Comparison of ENCODE assay signal across 13 cellular contexts in the genomic region with DNA sequence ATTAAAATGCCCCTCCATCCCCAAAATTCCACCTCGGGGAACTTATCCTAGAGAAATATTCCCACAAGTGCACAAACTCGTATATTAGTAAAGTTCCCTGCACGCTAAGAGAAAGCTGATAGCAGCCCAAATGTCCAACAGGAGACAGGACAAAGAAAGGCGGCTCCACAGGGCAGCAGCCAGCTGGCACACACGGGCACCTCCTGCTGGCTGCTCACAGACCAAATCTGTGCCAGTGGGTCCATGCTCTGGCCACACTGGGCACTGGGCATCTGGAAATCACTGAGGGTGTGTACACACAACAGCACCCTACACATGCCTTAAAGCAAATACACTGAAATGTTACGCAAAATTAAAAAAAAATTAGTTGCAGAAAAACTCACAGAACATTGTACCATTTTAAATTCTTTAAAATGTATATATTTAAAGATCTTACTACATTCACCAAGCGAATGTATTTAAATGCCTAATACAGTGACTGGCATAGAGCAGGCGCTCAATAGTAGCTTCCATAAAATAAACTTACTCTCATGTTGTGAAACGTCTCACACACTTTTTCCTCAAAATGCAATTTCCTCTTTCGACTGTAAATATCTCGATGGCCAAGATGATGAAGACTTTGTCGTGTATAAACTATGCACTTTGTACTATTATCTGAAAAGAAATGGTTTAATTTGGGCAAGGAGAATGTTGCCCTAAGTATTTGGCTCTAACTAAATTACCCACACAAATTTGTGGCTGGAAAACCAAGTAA.
DNase-seq lines count a peak whose midpoint lies in the region; ATAC-seq and TF ChIP-seq lines count a peak whose summit lies in the region.
"Had no signal": no experiment of that assay in that cellular context is flagged by ENCODE, and none has a peak within 500 bp of the region (broad histone marks: within the 10 kb centered on the region; RNA-seq: fewer than 3 reads in every experiment).

No MANE protein-coding gene starts in this region.

- no peaks in the 10 kb centered on the region for H3K9me3 Mint-ChIP-seq in nephron
- H3K9me3 Mint-ChIP-seq: activated CD4-positive, alpha-beta memory T cell treated with anti-CD3 and anti-CD28 coated beads for 36 hours; H9 had no signal

- no peaks in the 10 kb centered on the region for H3K27me3 Mint-ChIP-seq in nephron (ENCODE audit: low read depth)

- peaks cover 21% of the 10 kb centered on the region for H3K36me3 Mint-ChIP-seq in nephron (ENCODE audit: low read depth)
- H3K36me3 Mint-ChIP-seq: activated CD4-positive, alpha-beta memory T cell treated with anti-CD3 and anti-CD28 coated beads for 36 hours had no signal

- TF ChIP-seq CTCF in brain microvascular endothelial cell (IDR thresholded peaks at IDR 0.05; ENCODE audit: low read depth, low read length, missing control alignments) (peak; percentile 4), nephron (IDR thresholded peaks at IDR 0.05; ENCODE audit: unreplicated experiment in 3 of 3) (no peak), coronary artery (IDR thresholded peaks at IDR 0.05) (no peak)

- peaks cover 0 to 23% (median 12%) of the 10 kb centered on the region in 11 experiments; a peak in 12 of 22 replicates for H3K36me3 ChIP-seq in BLaER1 treated with 17β-estradiol and CSF1 and Interleukin-3, amounts not matched to agents 10 nM and 100 nM
- H3K36me3 ChIP-seq in brain microvascular endothelial cell (replicated peaks) = no peaks in the 10 kb centered on the region

- no peak for ATAC-seq in GM19463 (IDR thresholded peaks at IDR 0.05; ENCODE audit: unreplicated experiment)

- peak overlapping the region in 3 of 11 experiments; percentile 61 to 68 (median 66); a peak in 4 of 22 replicates for H3K9ac ChIP-seq in BLaER1 treated with 17β-estradiol and CSF1 and Interleukin-3, amounts not matched to agents 10 nM and 100 nM

- H3K9me3 ChIP-seq in BLaER1 treated with 17β-estradiol and CSF1 and Interleukin-3, amounts not matched to agents 10 nM and 100 nM (replicated peaks in 1 of 11) = no peaks in the 10 kb centered on the region; a peak in 1 of 22 replicates

- in situ Hi-C loops in brain microvascular endothelial cell (cut with HindIII; ENCODE audit: low pct_ligation_motif_present, low sequenced_read_pairs) = no loop called here

- H3K4me3 ChIP-seq in BLaER1 treated with 17β-estradiol and CSF1 and Interleukin-3, amounts not matched to agents 10 nM and 100 nM = no peak overlapping the region; a peak in 1 of 20 replicates
- H3K4me3 ChIP-seq in brain microvascular endothelial cell (ENCODE audit: low read depth, low read length) = no peak overlapping the region
- no peak overlapping the region for H3K4me3 ChIP-seq in coronary artery

- DNase-seq in MV-4-11 (lab: John Stamatoyannopoulos, UW) = peak; percentile 67
- DNase-seq in brain microvascular endothelial cell = no peak
- DNase-seq in coronary artery (ENCODE audit: low spot score) = no peak
- DNase-seq in dedifferentiated amniotic fluid mesenchymal stem cell (ENCODE audit: extremely low spot score) = no peak
- DNase-seq in central memory CD4-positive, alpha-beta T cell = no peak
- DNase-seq: activated CD4-positive, alpha-beta memory T cell treated with anti-CD3 and anti-CD28 coated beads for 36 hours; amniotic stem cell; DMS53; H9; NCI-H1105 treated with DMSO at 0.1 percent for 48 hours had no signal

- H3K4me2 ChIP-seq in BLaER1 treated with 17β-estradiol and CSF1 and Interleukin-3, amounts not matched to agents 10 nM and 100 nM = peak overlapping the region in 10 of 11 experiments; percentile 42 to 91 (median 73); a peak in 19 of 22 replicates

- peak overlapping the region in 2 of 3 experiments; percentile 3 to 66 for H3K27ac Mint-ChIP-seq in nephron
- H3K27ac Mint-ChIP-seq: activated CD4-positive, alpha-beta memory T cell treated with anti-CD3 and anti-CD28 coated beads for 36 hours; H9 had no signal

- peaks cover 60% of the 10 kb centered on the region for H3K4me1 Mint-ChIP-seq in nephron

- H3K4me3 Mint-ChIP-seq in nephron = no peak overlapping the region
- H3K4me3 Mint-ChIP-seq: activated CD4-positive, alpha-beta memory T cell treated with anti-CD3 and anti-CD28 coated beads for 36 hours; H9 had no signal

- H3K27me3 ChIP-seq in BLaER1 treated with 17β-estradiol and CSF1 and Interleukin-3, amounts not matched to agents 10 nM and 100 nM = no peaks in the 10 kb centered on the region
- no peaks in the 10 kb centered on the region for H3K27me3 ChIP-seq in brain microvascular endothelial cell (replicated peaks)

- H4K20me1 ChIP-seq in BLaER1 treated with 17β-estradiol and CSF1 and Interleukin-3, amounts not matched to agents 10 nM and 100 nM = peaks cover 14 to 100% (median 26%) of the 10 kb centered on the region in 11 experiments; a peak in 19 of 22 replicates

- H3K27ac ChIP-seq in BLaER1 treated with 17β-estradiol and CSF1 and Interleukin-3, amounts not matched to agents 10 nM and 100 nM = peak overlapping the region in 9 of 11 experiments; percentile 51 to 75 (median 66); a peak in 18 of 22 replicates
- H3K27ac ChIP-seq in brain microvascular endothelial cell = peak overlapping the region; percentile 78
- no peak overlapping the region for H3K27ac ChIP-seq in coronary artery

- H3K4me1 ChIP-seq in BLaER1 treated with 17β-estradiol and CSF1 and Interleukin-3, amounts not matched to agents 10 nM and 100 nM = peaks cover 51 to 100% (median 87%) of the 10 kb centered on the region in 10 experiments

Comparison
In these comparisons a context has a peak if more than half of its experiments do, and no peak if none do; other contexts are left out.
1. H3K27ac ChIP-seq: peak in BLaER1 treated with 17β-estradiol and CSF1 and Interleukin-3, amounts not matched to agents 10 nM and 100 nM (9 of 11) and brain microvascular endothelial cell (single experiment); none in coronary artery (0 of 2).